Comparison of ENCODE assay signal across 8 cellular contexts in the genomic region with DNA sequence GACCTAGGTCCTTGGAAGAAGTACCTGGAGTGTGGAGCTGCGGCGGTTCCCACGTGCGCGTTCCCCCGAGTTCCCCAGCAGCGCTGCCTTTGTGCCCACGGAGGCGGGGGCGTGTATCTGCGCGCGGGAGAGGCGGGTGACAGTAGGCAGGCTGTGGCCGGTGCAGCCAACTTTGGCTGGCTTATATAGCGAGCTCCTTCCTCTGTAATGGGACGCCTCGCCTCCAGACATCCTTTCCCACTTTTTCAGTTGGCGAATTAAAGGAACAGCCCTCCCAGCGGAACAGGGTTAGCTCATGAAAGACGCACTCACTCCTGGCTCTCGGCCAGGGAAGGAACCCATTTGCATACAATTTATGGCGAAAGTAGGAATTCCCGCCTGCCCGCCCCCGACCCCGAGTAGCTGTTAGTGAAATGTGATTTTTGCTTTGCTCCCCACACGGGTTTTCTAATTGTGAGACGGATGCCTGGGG. TPM values are rescaled to one million over a fixed set of nuclear protein-coding genes. Genes with fewer than 3 reads are reported as not detected.
A peak's percentile ranks its signal among the peaks of the same experiment; 100 is the strongest.
DNase-seq lines count a peak whose midpoint lies in the region; ATAC-seq, FAIRE-seq and TF ChIP-seq lines count a peak whose summit lies in the region.

A gene (minus strand): TSS at position 159 of the 472 bp plus-strand sequence. CDS start 27,139 bp downstream, outside the sequence.

- H3K4me3 ChIP-seq in HFF-Myc (replicated peaks; ENCODE audit: low read depth, low read length), result peak within 1 kb of the TSS; percentile 55
- H3K4me3 ChIP-seq in SJSA1, result peak within 1 kb of the TSS; percentile 41

- no peaks in the 10 kb centered on the region for H3K27me3 ChIP-seq in SJSA1 (replicated peaks)

- no peaks in the 10 kb centered on the region for H3K36me3 ChIP-seq in SJSA1

- peaks cover 51% of the 10 kb centered on the region for H3K4me1 ChIP-seq in SJSA1 (replicated peaks)

- no peak for TF ChIP-seq CTCF in HFF-Myc (IDR thresholded peaks at IDR 0.05; ENCODE audit: low read depth, low read length, missing control alignments)

- ATAC-seq in HG02642 (IDR thresholded peaks at IDR 0.05; ENCODE audit: poor library complexity, unreplicated experiment) (no peak), GM18907 (IDR thresholded peaks at IDR 0.05; ENCODE audit: unreplicated experiment) (no peak), HG02840 (IDR thresholded peaks at IDR 0.05; ENCODE audit: low FRiP score, unreplicated experiment) (no peak), HG03097 (IDR thresholded peaks at IDR 0.05; ENCODE audit: low FRiP score, unreplicated experiment) (no peak)

- DNase-seq in HFF-Myc (ENCODE audit: extremely low read depth, low read depth) (peak; percentile 84), SJSA1 (ENCODE audit: low read depth in 1 of 2, low spot score in 2 of 2) (peak in 1 of 2 experiments; percentile 68), frontal cortex (ENCODE audit: low spot score in 2 of 2) (peak in 1 of 2 donors; percentile 42), occipital lobe (lab: John Stamatoyannopoulos, UW) (peak; percentile 36)

- H3K27ac ChIP-seq in SJSA1, result peak within 1 kb of the TSS; percentile 60

- no peak for FAIRE-seq in frontal cortex (lab: Jason Lieb, UNC)

- H3K9me3 ChIP-seq in SJSA1 (replicated peaks), result no peaks in the 10 kb centered on the region

RNA-seq across cellular contexts. Expression of the gene that starts here (rescaled TPM):
- total RNA-seq in SJSA1 (2014; rRNA removed; shearing (Covaris generic)), result 35.7 and 37.6 TPM in 2 replicates
- total RNA-seq in frontal cortex, result 39.9 TPM
- 73.6 TPM for total RNA-seq in occipital lobe
